In the genomic region with DNA sequence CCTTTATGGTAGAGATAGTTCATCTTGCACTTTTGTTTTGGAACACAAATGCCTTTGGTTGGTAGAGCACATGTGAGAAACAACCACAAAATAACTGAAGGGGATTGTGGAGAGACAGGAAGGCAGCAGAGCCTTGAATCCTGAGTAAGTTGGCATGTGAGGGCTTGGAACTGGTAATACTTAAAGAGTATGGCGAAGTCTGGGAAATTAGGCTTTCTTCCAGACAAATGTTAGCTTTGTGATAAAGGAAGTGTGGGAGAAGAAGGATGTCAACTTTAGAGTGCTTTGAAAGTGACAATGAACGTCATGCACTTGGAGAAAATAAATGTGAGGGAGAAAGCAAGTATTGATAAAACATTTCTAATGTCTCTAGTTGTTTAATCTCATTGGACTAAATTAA, we compare ENCODE assay signal across 23 cellular contexts.
"Had no signal": no experiment of that assay in that cellular context is flagged by ENCODE, and none has a peak within 500 bp of the region (broad histone marks: within the 10 kb centered on the region; RNA-seq: fewer than 3 reads in every experiment).

No MANE protein-coding gene starts in this region.

- H3K27ac ChIP-seq: breast epithelium, RWPE1, VCaP had no signal

- H3K27me3 ChIP-seq: breast epithelium had no signal

- H3K4me3 ChIP-seq: breast epithelium had no signal

- ATAC-seq: activated CD4-positive, alpha-beta T cell treated with anti-CD3 and anti-CD28 coated beads for 36 hours; activated T-helper 17 cell treated with anti-CD3 and anti-CD28 coated beads, Interleukin-2, amount 50 U/mL, for 72 hours; Panc1 had no signal

- H3K36me3 ChIP-seq: breast epithelium had no signal

- DNase-seq: activated CD4-positive, alpha-beta memory T cell treated with anti-CD3 and anti-CD28 coated beads, Interleukin-2, amount 10 ng/mL, durations not matched to agents 7 days and 5 days; activated CD4-positive, alpha-beta T cell treated with anti-CD3 and anti-CD28 coated beads for 36 hours; activated CD4-positive, alpha-beta T cell treated with anti-CD3 and anti-CD28 coated beads, Interleukin-2, amount 50 U/mL, for 1 hour; activated gamma-delta T cell; activated naive CD4-positive, alpha-beta T cell treated with anti-CD3 and anti-CD28 coated beads for 36 hours; activated T-cell treated with anti-CD3 and anti-CD28 coated beads for 4 hours; activated T-cell treated with anti-CD3 and anti-CD28 coated beads, Interleukin-2, amount 50 U/mL, for 48 hours; amygdala; central memory CD4-positive, alpha-beta T cell; NCI-H1105 treated with DMSO at 0.1 percent for 48 hours; NCI-H1436 treated with DMSO at 0.1 percent for 48 hours; NCI-H187 treated with DMSO at 0.1 percent for 48 hours; NCI-H2171; NCI-H2227 treated with DMSO at 0.1 percent for 48 hours; NCI-H526; NCI-H82; SHP77 treated with DMSO at 0.1 percent for 48 hours; T-helper 2 cell had no signal

- H3K4me1 ChIP-seq: breast epithelium had no signal

- H3K9me3 ChIP-seq: breast epithelium had no signal
